8 cellular contexts compared by ENCODE assay signal in genomic region chr3:124559650-124560405, GRCh38.
DNase-seq lines count a peak whose midpoint lies in the region; ATAC-seq, FAIRE-seq and TF ChIP-seq lines count a peak whose summit lies in the region.

No MANE protein-coding gene starts in this region.

- no peaks in the 10 kb centered on the region for H3K9me3 Mint-ChIP-seq in activated B cell treated with CpG ODN at 0.5 μM for 24 hours

- DNase-seq in BE2C (peak; percentile 81), H54 (ENCODE audit: insufficient read length, low spot score) (peak; percentile 61), NCI-H2171 (lab: John Stamatoyannopoulos, UW) (peak; percentile 65), activated B cell treated with CpG ODN at 0.5 μM for 24 hours (no peak), caudate nucleus (lab: John Stamatoyannopoulos, UW) (peak in 54 of 61 donors; percentile 11 to 90 (median 50)), kidney tubule cell (ENCODE audit: low spot score) (peak; percentile 79)
- peak; percentile 30 to 56 (median 32) for DNase-seq in stimulated activated CD4-positive, alpha-beta T cell treated with anti-CD3 and anti-CD28 coated beads, Interleukin-1b, Interleukin-23, amount 100 ng/mL, for 24 hours (ENCODE audit: low read depth in 4 of 4, low spot score in 1 of 4)

- peak; percentile 31 for ATAC-seq in activated B cell treated with CpG ODN at 0.5 μM for 24 hours (ENCODE audit: low read depth)
- no peak for ATAC-seq in GM21381 (IDR thresholded peaks at IDR 0.05; ENCODE audit: unreplicated experiment)

- POLR2A ChIA-PET in activated B cell treated with CpG ODN at 0.5 μM for 24 hours (lab: Charles Lee) = no interaction called here

- TF ChIP-seq CTCF in BE2C (IDR thresholded peaks at IDR 0.05; ENCODE audit: low read depth, low read length) (peak; percentile 99), activated B cell treated with CpG ODN at 0.5 μM for 24 hours (IDR thresholded peaks at IDR 0.05) (no peak)

- H3K36me3 Mint-ChIP-seq in activated B cell treated with CpG ODN at 0.5 μM for 24 hours (ENCODE audit: low read depth) = no peaks in the 10 kb centered on the region

- H3K4me1 Mint-ChIP-seq in activated B cell treated with CpG ODN at 0.5 μM for 24 hours = no peaks in the 10 kb centered on the region

- H3K27ac ChIP-seq in caudate nucleus (ENCODE audit: low read depth, low read length) = peak overlapping the region; percentile 60

- CTCF ChIA-PET in activated B cell treated with CpG ODN at 0.5 μM for 24 hours (lab: Charles Lee) = interaction anchor here (0.7 to 10.4 kb wide), 9 partner anchors 9 to 646 kb away, joined by 3 to 112 read pairs (median 3); no protein-coding TSS in a partner anchor

- TF ChIP-seq POLR2A in H54 (IDR thresholded peaks at IDR 0.05; ENCODE audit: low read depth, low read length) = no peak

- intact Hi-C loops in activated B cell treated with CpG ODN at 0.5 μM for 24 hours (cut with micrococcal nuclease) = loop anchor here (10.0 kb wide), 4 partner anchors 205 to 835 kb away; no protein-coding TSS in a partner anchor

- H3K36me3 ChIP-seq in BE2C = no peaks in the 10 kb centered on the region

- no peaks in the 10 kb centered on the region for H3K9me3 ChIP-seq in BE2C

- H3K4me3 Mint-ChIP-seq in activated B cell treated with CpG ODN at 0.5 μM for 24 hours = no peak overlapping the region

- peaks cover 37% of the 10 kb centered on the region for H3K4me1 ChIP-seq in BE2C

- FAIRE-seq in H54 (lab: Jason Lieb, UNC) = peak; percentile 11

- no peaks in the 10 kb centered on the region for H3K27me3 ChIP-seq in BE2C

- H3K27ac Mint-ChIP-seq in activated B cell treated with CpG ODN at 0.5 μM for 24 hours = no peak overlapping the region

- peaks cover 29% of the 10 kb centered on the region for H3K27me3 Mint-ChIP-seq in activated B cell treated with CpG ODN at 0.5 μM for 24 hours

- no peak overlapping the region for H3K4me3 ChIP-seq in BE2C (ENCODE audit: low read depth, low read length)
